1 cellular context compared by ENCODE assay signal in genomic region chr16:68146583-68146982, GRCh38.
TF ChIP-seq lines count a peak whose summit lies in the region.

No MANE protein-coding gene starts in this region.

TF ChIP-seq in SK-N-SH, 30 proteins besides CTCF, POLR2A, EP300 and RAD21 (continued from another document):
- no peak for TF ChIP-seq ZBTB33 (IDR thresholded peaks at IDR 0.05; ENCODE audit: borderline replicate concordance, low read depth)
